28 cellular contexts compared by ENCODE assay signal in the genomic region with DNA sequence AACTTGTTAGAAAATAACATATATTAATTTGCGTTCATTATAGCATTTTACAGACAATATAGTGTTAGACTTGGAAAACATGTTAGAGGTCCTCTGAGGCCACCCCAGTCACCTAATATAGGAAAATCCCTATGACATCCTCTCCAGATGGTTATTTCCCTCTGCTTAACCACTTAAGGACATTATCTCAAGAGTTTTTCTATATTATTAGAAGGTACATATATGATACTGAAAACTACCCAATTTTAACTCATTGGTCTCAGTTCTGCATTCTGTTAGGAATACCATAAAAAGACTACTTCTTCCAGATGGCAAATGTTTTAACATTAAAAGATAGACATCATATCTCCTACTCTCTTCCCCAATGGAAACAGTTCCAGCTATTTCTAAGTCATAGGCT. TPM values are rescaled to one million over a fixed set of nuclear protein-coding genes. Genes with fewer than 3 reads are reported as not detected.
DNase-seq lines count a peak whose midpoint lies in the region; ATAC-seq and TF ChIP-seq lines count a peak whose summit lies in the region.
"Had no signal": no experiment of that assay in that cellular context is flagged by ENCODE, and none has a peak within 500 bp of the region (broad histone marks: within the 10 kb centered on the region; RNA-seq: fewer than 3 reads in every experiment).

No MANE protein-coding gene starts in this region.

- no peaks in the 10 kb centered on the region for H4K20me1 ChIP-seq in Karpas-422 (ENCODE audit: insufficient read depth, low read depth, low read length)
- no peaks in the 10 kb centered on the region for H4K20me1 ChIP-seq in PC-3 (ENCODE audit: low read length)

- H3F3A ChIP-seq in PC-3 (ENCODE audit: low read length, unreplicated experiment), result no peaks in the 10 kb centered on the region

- H3K4me3 Mint-ChIP-seq in activated T-helper 17 cell treated with anti-CD3 and anti-CD28 coated beads, Interleukin-2, amount 50 U/mL, for 72 hours, result peak overlapping the region; percentile 10
- H3K4me3 Mint-ChIP-seq: CD14-positive monocyte; CD8-positive, alpha-beta memory T cell; GM23338; H9; HFFc6; T-helper 2 cell treated with Interferon-gamma antibody and Interleukin-4, amounts not matched to agents 5 μg/mL and 100 μg/mL, for 36 hours had no signal

- no peaks in the 10 kb centered on the region for H3K79me2 ChIP-seq in Karpas-422 (ENCODE audit: low read length)
- 0 out of 2 replicates have a peak, but pooled peaks cover 5% of the 10 kb centered on the region for H3K79me2 ChIP-seq in PC-3 (ENCODE audit: low read length)

- H3K9me3 Mint-ChIP-seq in activated T-helper 17 cell treated with anti-CD3 and anti-CD28 coated beads, Interleukin-2, amount 50 U/mL, for 72 hours, result no peaks in the 10 kb centered on the region
- H3K9me3 Mint-ChIP-seq: T-helper 2 cell treated with Interferon-gamma antibody and Interleukin-4, amounts not matched to agents 5 μg/mL and 100 μg/mL, for 36 hours had no signal

- H2AFZ ChIP-seq in Karpas-422 (ENCODE audit: low read length) (no peak overlapping the region), PC-3 (ENCODE audit: low read length) (no peak overlapping the region)
- H2AFZ ChIP-seq: GM23338 had no signal

- H3K27ac ChIP-seq in Karpas-422 (ENCODE audit: low read length), result no peak overlapping the region
- H3K27ac ChIP-seq in PC-3 (ENCODE audit: low read length), result no peak overlapping the region

- no peak overlapping the region for H3K4me2 ChIP-seq in Karpas-422 (ENCODE audit: low read depth, low read length, poor library complexity, severe bottlenecking)
- no peak overlapping the region for H3K4me2 ChIP-seq in PC-3 (ENCODE audit: low read length)
- H3K4me2 ChIP-seq: GM23338 had no signal

- H3K9me2 ChIP-seq in Karpas-422 (replicated peaks; ENCODE audit: insufficient read depth, low read length), result no peaks in the 10 kb centered on the region
- H3K9me2 ChIP-seq in PC-3 (replicated peaks; ENCODE audit: low read length), result no peaks in the 10 kb centered on the region

- no peak overlapping the region for H3K27ac Mint-ChIP-seq in activated T-helper 17 cell treated with anti-CD3 and anti-CD28 coated beads, Interleukin-2, amount 50 U/mL, for 72 hours
- H3K27ac Mint-ChIP-seq: CD8-positive, alpha-beta memory T cell; GM23338; H9; HFFc6; T-helper 2 cell treated with Interferon-gamma antibody and Interleukin-4, amounts not matched to agents 5 μg/mL and 100 μg/mL, for 36 hours had no signal

- H3K27me3 ChIP-seq in Karpas-422 (ENCODE audit: low read length) (no peaks in the 10 kb centered on the region), PC-3 (ENCODE audit: low read length) (no peaks in the 10 kb centered on the region)
- H3K27me3 ChIP-seq: BE2C had no signal

- H3K36me3 ChIP-seq in Karpas-422 (ENCODE audit: insufficient read depth, low read length) (no peaks in the 10 kb centered on the region), PC-3 (ENCODE audit: low read depth, low read length) (no peaks in the 10 kb centered on the region)
- H3K36me3 ChIP-seq: BE2C had no signal

- H3K9ac ChIP-seq in Karpas-422 (ENCODE audit: low read length) (no peak overlapping the region), PC-3 (ENCODE audit: low read length) (no peak overlapping the region)

- no peaks in the 10 kb centered on the region for H3K9me3 ChIP-seq in Karpas-422 (ENCODE audit: low read length)
- no peaks in the 10 kb centered on the region for H3K9me3 ChIP-seq in PC-3 (ENCODE audit: low read length)
- H3K9me3 ChIP-seq: BE2C had no signal

- DNase-seq in D341Med (ENCODE audit: low spot score), result peak; percentile 39
- DNase-seq in NCI-H524 treated with DMSO at 0.1 percent for 48 hours (lab: John Stamatoyannopoulos, UW), result peak; percentile 36
- DNase-seq in NCI-H128 (lab: John Stamatoyannopoulos, UW; ENCODE audit: unreplicated experiment), result no peak
- no peak for DNase-seq in NCI-H146 treated with DMSO at 0.1 percent for 48 hours (lab: John Stamatoyannopoulos, UW; ENCODE audit: unreplicated experiment)
- DNase-seq in Karpas-422, result no peak
- DNase-seq in PC-3, result no peak
- DNase-seq: 8988T; ACHN; BE2C; CD8-positive, alpha-beta memory T cell; DMS53; H9; HFFc6; Kasumi-1; MV-4-11; NCI-H1105 treated with DMSO at 0.1 percent for 48 hours; NCI-H1694; NCI-H2029 treated with DMSO at 0.1 percent for 48 hours; NK-92 treated with Interleukin-12 subunit alpha and Interleukin-12 subunit beta, amount 100 ng/mL, for 24 hours; SHP77 treated with DMSO at 0.1 percent for 48 hours; T-helper 1 cell had no signal

- H3K4me1 ChIP-seq in Karpas-422 (ENCODE audit: low read length), result no peaks in the 10 kb centered on the region
- H3K4me1 ChIP-seq in PC-3 (ENCODE audit: insufficient read depth, low read length), result no peaks in the 10 kb centered on the region

- BruUV-seq in PC-3 (replicated peaks; lab: Mats Ljungman, UMichigan), result no TSS peak

- H3K36me3 Mint-ChIP-seq in activated T-helper 17 cell treated with anti-CD3 and anti-CD28 coated beads, Interleukin-2, amount 50 U/mL, for 72 hours (ENCODE audit: low read depth), result no peaks in the 10 kb centered on the region
- H3K36me3 Mint-ChIP-seq: CD14-positive monocyte; CD8-positive, alpha-beta memory T cell had no signal

- no peak overlapping the region for H3K4me3 ChIP-seq in Karpas-422 (ENCODE audit: low read length)
- H3K4me3 ChIP-seq in PC-3 (ENCODE audit: low read length), result no peak overlapping the region
- H3K4me3 ChIP-seq: GM23338 had no signal

- no peaks in the 10 kb centered on the region for H3K27me3 Mint-ChIP-seq in activated T-helper 17 cell treated with anti-CD3 and anti-CD28 coated beads, Interleukin-2, amount 50 U/mL, for 72 hours
- H3K27me3 Mint-ChIP-seq: CD8-positive, alpha-beta memory T cell had no signal

- ATAC-seq in GM19351 (IDR thresholded peaks at IDR 0.05; ENCODE audit: unreplicated experiment), result peak; percentile 73
- ATAC-seq in activated T-helper 17 cell treated with anti-CD3 and anti-CD28 coated beads, Interleukin-2, amount 50 U/mL, for 72 hours (replicated peaks), result peak; percentile 42
- ATAC-seq in PC-3, result no peak
- ATAC-seq: GM23338, HepG2, Panc1 had no signal

- POLR2A ChIA-PET in PC-3 (lab: Charles Lee; ENCODE audit: unreplicated experiment), result no interaction called here

- TF ChIP-seq CTCF in PC-3 (conservative IDR thresholded peaks at IDR 0.05; ENCODE audit: low read depth, low read length), result no peak

- intact Hi-C loops in PC-3 (cut with micrococcal nuclease), result no loop called here

- CTCF ChIA-PET in PC-3 (lab: Charles Lee), result no interaction called here

- H3K4me1 Mint-ChIP-seq in activated T-helper 17 cell treated with anti-CD3 and anti-CD28 coated beads, Interleukin-2, amount 50 U/mL, for 72 hours, result peaks cover 15% of the 10 kb centered on the region
- H3K4me1 Mint-ChIP-seq: CD14-positive monocyte; CD8-positive, alpha-beta memory T cell had no signal

RNA-seq across cellular contexts. Expression of gene PTPN13, which starts 21.4 kb away (rescaled TPM):
- 10 to 100 TPM; 14.5 to 23.0 TPM for total RNA-seq in activated T-helper 17 cell treated with anti-CD3 and anti-CD28 coated beads, Interleukin-2, amount 50 U/mL, for 72 hours
- total RNA-seq in Karpas-422 (2014; rRNA removed; shearing (Covaris generic); ENCODE audit: low replicate concordance), result 0.14 TPM in 1 of 2 replicates, not detected in the other
- total RNA-seq in PC-3 (2014; rRNA removed), result 12.1 and 16.2 TPM in 2 replicates
- total RNA-seq: HepG2 had no signal

Comparison
In these comparisons a context has a peak if more than half of its experiments do, and no peak if none do; other contexts are left out.
1. DNase-seq: peak in D341Med (single experiment) and NCI-H524 treated with DMSO at 0.1 percent for 48 hours (single experiment); none in NCI-H128 (single experiment), NCI-H146 treated with DMSO at 0.1 percent for 48 hours (single experiment), Karpas-422 (single experiment) and PC-3 (single experiment).
2. RNA of gene PTPN13, which starts 21.4 kb away (total RNA-seq): 14.5 to 23.0 TPM in activated T-helper 17 cell treated with anti-CD3 and anti-CD28 coated beads, Interleukin-2, amount 50 U/mL, for 72 hours and 12.1 to 16.2 TPM in PC-3; 0.14 TPM in Karpas-422; every median in the first group is over 10 times any median in the second.